In the genomic region with DNA sequence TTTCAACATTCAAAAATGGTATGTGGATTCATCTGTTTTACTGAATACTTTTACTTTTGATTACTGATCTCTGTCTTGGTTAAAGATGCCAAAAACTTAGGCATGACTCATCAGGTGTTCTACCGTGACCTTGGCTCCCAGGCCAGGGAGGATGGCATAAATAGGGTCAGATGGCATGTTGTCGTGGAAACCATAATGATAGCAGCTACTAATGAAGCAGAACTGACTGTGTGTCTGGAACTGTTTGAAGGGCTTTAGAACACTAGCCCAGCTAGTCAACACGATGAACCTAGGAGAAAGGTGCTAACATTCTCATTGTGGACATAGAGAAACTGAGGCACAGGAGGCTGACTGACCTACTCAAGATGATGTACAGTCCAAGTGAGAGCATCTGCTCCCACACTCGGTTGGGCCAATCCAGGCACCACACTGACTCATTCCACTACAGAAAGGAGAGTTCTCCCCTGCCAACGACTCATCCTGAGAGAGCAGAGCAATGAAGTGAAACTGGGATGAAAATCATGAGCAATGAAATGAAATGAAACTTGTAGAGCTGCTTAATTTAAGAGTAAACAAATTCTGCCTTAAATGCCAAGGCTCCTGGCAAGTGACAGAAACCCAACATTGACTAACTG, we compare ENCODE assay signal across 8 cellular contexts.
DNase-seq lines count a peak whose midpoint lies in the region; ATAC-seq and TF ChIP-seq lines count a peak whose summit lies in the region.

No MANE protein-coding gene starts in this region.

- TF ChIP-seq POLR2A in heart left ventricle (IDR thresholded peaks at IDR 0.05), result no peak

- no peaks in the 10 kb centered on the region for H3K36me3 ChIP-seq in KMS-11 (ENCODE audit: insufficient read depth)
- H3K36me3 ChIP-seq in SJCRH30, result no peaks in the 10 kb centered on the region
- no peaks in the 10 kb centered on the region for H3K36me3 ChIP-seq in heart left ventricle

- peak overlapping the region; percentile 79 for H3K4me2 ChIP-seq in KMS-11

- H3K27me3 ChIP-seq in KMS-11 (ENCODE audit: insufficient read depth, low read depth) (no peaks in the 10 kb centered on the region), SJCRH30 (no peaks in the 10 kb centered on the region), heart left ventricle (peaks cover 0 to 13% (median 0%) of the 10 kb centered on the region in 9 donors)

- peaks cover 29% of the 10 kb centered on the region for H3K4me1 ChIP-seq in KMS-11 (ENCODE audit: low read depth, poor library complexity, severe bottlenecking)
- H3K4me1 ChIP-seq in SJCRH30, result no peaks in the 10 kb centered on the region; the same call in 1 of the 2 replicates
- peaks cover 0 to 25% (median 7%) of the 10 kb centered on the region in 12 donors for H3K4me1 ChIP-seq in heart left ventricle

- intact Hi-C loops in heart left ventricle (cut with DNase I), result no loop called here

- no peak for TF ChIP-seq CTCF in GM13976 (IDR thresholded peaks at IDR 0.05; ENCODE audit: borderline replicate concordance, control extremely low read depth, extremely low read depth, insufficient read depth, missing control alignments)
- TF ChIP-seq CTCF in KMS-11 (conservative IDR thresholded peaks at IDR 0.05; ENCODE audit: low read depth, low read length), result no peak
- TF ChIP-seq CTCF in heart left ventricle (IDR thresholded peaks at IDR 0.05), result no peak

- ATAC-seq in GM21576 (IDR thresholded peaks at IDR 0.05; ENCODE audit: unreplicated experiment), result peak; percentile 67
- ATAC-seq in heart left ventricle, result no peak

- no peak overlapping the region; the same call in 1 of the 2 replicates for H2AFZ ChIP-seq in KMS-11 (ENCODE audit: low read depth)

- peak; percentile 51 for DNase-seq in GM13976 (ENCODE audit: low spot score)
- peak; percentile 21 for DNase-seq in hepatic stellate cell (ENCODE audit: low spot score)
- no peak for DNase-seq in SJCRH30
- DNase-seq in inferior parietal cortex (ENCODE audit: extremely low spot score), result no peak
- DNase-seq in heart left ventricle, result no peak
- DNase-seq in retina, result no peak

- no peaks in the 10 kb centered on the region for H3K9me3 ChIP-seq in SJCRH30 (replicated peaks)
- no peaks in the 10 kb centered on the region for H3K9me3 ChIP-seq in heart left ventricle

- WGBS in heart left ventricle, 4 donors, result 68 to 86% (median 74%) methylated on average over 5 of the region's 5 CpGs

- H4K20me1 ChIP-seq in KMS-11 (ENCODE audit: insufficient read depth), result no peaks in the 10 kb centered on the region

- no peak overlapping the region for H3K27ac ChIP-seq in KMS-11
- no peak overlapping the region for H3K27ac ChIP-seq in SJCRH30
- H3K27ac ChIP-seq in heart left ventricle, result no peak overlapping the region

- no peak overlapping the region for H3K9ac ChIP-seq in KMS-11

- no peaks in the 10 kb centered on the region for H3K79me2 ChIP-seq in KMS-11 (ENCODE audit: insufficient read depth, low read depth)

- in situ Hi-C loops in GM13976 (cut with MboI; ENCODE audit: low sequenced_read_pairs, unreplicated experiment), result no loop called here

- H3K4me3 ChIP-seq in KMS-11 (IDR thresholded peaks at IDR 0.05; ENCODE audit: insufficient read depth, low read depth, low read length) (no peak overlapping the region), SJCRH30 (no peak overlapping the region), heart left ventricle (no peak overlapping the region)

Comparison
In these comparisons a context has a peak if more than half of its experiments do, and no peak if none do; other contexts are left out.
1. DNase-seq: peak in GM13976 (single experiment) and hepatic stellate cell (single experiment); none in SJCRH30 (0 of 2), inferior parietal cortex (single experiment), heart left ventricle (0 of 5) and retina (single experiment).